Comparison of ENCODE assay signal across 2 cellular contexts in the genomic region with DNA sequence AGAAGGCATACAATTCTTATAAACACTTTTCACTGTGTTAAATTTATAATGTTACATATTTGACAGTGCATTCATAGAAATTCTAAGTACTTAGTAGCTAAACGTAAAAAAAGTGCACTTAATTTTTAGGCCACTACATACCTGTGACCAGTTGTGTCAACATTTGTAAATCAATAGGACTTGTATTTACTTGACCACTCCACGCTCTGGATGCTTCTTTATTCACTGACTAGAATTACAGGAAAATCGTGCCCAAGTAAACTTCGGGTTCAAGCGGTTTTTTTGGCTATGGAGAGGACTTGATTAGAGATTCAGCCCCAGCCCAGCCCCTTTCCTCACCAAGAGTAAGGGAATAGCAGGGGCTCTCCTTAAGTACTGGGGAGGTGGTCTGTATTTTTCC.
TF ChIP-seq lines count a peak whose summit lies in the region.

No MANE protein-coding gene starts in this region.

TF ChIP-seq in liver, 16 proteins besides CTCF, POLR2A, EP300 and RAD21 (continued from another document):
- TF ChIP-seq, protein P1, sequence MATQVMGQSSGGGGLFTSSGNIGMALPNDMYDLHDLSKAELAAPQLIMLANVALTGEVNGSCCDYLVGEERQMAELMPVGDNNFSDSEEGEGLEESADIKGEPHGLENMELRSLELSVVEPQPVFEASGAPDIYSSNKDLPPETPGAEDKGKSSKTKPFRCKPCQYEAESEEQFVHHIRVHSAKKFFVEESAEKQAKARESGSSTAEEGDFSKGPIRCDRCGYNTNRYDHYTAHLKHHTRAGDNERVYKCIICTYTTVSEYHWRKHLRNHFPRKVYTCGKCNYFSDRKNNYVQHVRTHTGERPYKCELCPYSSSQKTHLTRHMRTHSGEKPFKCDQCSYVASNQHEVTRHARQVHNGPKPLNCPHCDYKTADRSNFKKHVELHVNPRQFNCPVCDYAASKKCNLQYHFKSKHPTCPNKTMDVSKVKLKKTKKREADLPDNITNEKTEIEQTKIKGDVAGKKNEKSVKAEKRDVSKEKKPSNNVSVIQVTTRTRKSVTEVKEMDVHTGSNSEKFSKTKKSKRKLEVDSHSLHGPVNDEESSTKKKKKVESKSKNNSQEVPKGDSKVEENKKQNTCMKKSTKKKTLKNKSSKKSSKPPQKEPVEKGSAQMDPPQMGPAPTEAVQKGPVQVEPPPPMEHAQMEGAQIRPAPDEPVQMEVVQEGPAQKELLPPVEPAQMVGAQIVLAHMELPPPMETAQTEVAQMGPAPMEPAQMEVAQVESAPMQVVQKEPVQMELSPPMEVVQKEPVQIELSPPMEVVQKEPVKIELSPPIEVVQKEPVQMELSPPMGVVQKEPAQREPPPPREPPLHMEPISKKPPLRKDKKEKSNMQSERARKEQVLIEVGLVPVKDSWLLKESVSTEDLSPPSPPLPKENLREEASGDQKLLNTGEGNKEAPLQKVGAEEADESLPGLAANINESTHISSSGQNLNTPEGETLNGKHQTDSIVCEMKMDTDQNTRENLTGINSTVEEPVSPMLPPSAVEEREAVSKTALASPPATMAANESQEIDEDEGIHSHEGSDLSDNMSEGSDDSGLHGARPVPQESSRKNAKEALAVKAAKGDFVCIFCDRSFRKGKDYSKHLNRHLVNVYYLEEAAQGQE (IDR thresholded peaks at IDR 0.05): no peak
- TF ChIP-seq HNF4G (IDR thresholded peaks at IDR 0.05): no peak
- TF ChIP-seq EGR1 (IDR thresholded peaks at IDR 0.05; ENCODE audit: low read depth in 2 of 2): no peak
- peak in 1 of 2 donors; percentile 51 for TF ChIP-seq HNF4A (conservative IDR thresholded peaks at IDR 0.05)
- peak in 1 of 2 donors; percentile 48 for TF ChIP-seq RXRA (IDR thresholded peaks at IDR 0.05)
- TF ChIP-seq, protein P2, sequence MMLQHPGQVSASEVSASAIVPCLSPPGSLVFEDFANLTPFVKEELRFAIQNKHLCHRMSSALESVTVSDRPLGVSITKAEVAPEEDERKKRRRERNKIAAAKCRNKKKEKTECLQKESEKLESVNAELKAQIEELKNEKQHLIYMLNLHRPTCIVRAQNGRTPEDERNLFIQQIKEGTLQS (IDR thresholded peaks at IDR 0.05): no peak
- TF ChIP-seq TAF1 (conservative IDR thresholded peaks at IDR 0.05): no peak
- TF ChIP-seq, protein P3, sequence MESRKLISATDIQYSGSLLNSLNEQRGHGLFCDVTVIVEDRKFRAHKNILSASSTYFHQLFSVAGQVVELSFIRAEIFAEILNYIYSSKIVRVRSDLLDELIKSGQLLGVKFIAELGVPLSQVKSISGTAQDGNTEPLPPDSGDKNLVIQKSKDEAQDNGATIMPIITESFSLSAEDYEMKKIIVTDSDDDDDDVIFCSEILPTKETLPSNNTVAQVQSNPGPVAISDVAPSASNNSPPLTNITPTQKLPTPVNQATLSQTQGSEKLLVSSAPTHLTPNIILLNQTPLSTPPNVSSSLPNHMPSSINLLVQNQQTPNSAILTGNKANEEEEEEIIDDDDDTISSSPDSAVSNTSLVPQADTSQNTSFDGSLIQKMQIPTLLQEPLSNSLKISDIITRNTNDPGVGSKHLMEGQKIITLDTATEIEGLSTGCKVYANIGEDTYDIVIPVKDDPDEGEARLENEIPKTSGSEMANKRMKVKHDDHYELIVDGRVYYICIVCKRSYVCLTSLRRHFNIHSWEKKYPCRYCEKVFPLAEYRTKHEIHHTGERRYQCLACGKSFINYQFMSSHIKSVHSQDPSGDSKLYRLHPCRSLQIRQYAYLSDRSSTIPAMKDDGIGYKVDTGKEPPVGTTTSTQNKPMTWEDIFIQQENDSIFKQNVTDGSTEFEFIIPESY (IDR thresholded peaks at IDR 0.05): no peak
- TF ChIP-seq FOXA1 (IDR thresholded peaks at IDR 0.05): no peak
- no peak for TF ChIP-seq YY1 (IDR thresholded peaks at IDR 0.05)
- TF ChIP-seq SP1 (IDR thresholded peaks at IDR 0.05): peak; percentile 20
- TF ChIP-seq NR2F2 (IDR thresholded peaks at IDR 0.05): no peak
- TF ChIP-seq GABPA (IDR thresholded peaks at IDR 0.05 in 1 of 2, conservative IDR thresholded peaks at IDR 0.05 in 1 of 2): no peak
- peak; percentile 68 for TF ChIP-seq FOXA2 (IDR thresholded peaks at IDR 0.05)
- no peak for TF ChIP-seq JUND (IDR thresholded peaks at IDR 0.05)

TF ChIP-seq in GM23338, 12 proteins besides CTCF, POLR2A, EP300 and RAD21 (continued from another document):
- TF ChIP-seq, protein P4, sequence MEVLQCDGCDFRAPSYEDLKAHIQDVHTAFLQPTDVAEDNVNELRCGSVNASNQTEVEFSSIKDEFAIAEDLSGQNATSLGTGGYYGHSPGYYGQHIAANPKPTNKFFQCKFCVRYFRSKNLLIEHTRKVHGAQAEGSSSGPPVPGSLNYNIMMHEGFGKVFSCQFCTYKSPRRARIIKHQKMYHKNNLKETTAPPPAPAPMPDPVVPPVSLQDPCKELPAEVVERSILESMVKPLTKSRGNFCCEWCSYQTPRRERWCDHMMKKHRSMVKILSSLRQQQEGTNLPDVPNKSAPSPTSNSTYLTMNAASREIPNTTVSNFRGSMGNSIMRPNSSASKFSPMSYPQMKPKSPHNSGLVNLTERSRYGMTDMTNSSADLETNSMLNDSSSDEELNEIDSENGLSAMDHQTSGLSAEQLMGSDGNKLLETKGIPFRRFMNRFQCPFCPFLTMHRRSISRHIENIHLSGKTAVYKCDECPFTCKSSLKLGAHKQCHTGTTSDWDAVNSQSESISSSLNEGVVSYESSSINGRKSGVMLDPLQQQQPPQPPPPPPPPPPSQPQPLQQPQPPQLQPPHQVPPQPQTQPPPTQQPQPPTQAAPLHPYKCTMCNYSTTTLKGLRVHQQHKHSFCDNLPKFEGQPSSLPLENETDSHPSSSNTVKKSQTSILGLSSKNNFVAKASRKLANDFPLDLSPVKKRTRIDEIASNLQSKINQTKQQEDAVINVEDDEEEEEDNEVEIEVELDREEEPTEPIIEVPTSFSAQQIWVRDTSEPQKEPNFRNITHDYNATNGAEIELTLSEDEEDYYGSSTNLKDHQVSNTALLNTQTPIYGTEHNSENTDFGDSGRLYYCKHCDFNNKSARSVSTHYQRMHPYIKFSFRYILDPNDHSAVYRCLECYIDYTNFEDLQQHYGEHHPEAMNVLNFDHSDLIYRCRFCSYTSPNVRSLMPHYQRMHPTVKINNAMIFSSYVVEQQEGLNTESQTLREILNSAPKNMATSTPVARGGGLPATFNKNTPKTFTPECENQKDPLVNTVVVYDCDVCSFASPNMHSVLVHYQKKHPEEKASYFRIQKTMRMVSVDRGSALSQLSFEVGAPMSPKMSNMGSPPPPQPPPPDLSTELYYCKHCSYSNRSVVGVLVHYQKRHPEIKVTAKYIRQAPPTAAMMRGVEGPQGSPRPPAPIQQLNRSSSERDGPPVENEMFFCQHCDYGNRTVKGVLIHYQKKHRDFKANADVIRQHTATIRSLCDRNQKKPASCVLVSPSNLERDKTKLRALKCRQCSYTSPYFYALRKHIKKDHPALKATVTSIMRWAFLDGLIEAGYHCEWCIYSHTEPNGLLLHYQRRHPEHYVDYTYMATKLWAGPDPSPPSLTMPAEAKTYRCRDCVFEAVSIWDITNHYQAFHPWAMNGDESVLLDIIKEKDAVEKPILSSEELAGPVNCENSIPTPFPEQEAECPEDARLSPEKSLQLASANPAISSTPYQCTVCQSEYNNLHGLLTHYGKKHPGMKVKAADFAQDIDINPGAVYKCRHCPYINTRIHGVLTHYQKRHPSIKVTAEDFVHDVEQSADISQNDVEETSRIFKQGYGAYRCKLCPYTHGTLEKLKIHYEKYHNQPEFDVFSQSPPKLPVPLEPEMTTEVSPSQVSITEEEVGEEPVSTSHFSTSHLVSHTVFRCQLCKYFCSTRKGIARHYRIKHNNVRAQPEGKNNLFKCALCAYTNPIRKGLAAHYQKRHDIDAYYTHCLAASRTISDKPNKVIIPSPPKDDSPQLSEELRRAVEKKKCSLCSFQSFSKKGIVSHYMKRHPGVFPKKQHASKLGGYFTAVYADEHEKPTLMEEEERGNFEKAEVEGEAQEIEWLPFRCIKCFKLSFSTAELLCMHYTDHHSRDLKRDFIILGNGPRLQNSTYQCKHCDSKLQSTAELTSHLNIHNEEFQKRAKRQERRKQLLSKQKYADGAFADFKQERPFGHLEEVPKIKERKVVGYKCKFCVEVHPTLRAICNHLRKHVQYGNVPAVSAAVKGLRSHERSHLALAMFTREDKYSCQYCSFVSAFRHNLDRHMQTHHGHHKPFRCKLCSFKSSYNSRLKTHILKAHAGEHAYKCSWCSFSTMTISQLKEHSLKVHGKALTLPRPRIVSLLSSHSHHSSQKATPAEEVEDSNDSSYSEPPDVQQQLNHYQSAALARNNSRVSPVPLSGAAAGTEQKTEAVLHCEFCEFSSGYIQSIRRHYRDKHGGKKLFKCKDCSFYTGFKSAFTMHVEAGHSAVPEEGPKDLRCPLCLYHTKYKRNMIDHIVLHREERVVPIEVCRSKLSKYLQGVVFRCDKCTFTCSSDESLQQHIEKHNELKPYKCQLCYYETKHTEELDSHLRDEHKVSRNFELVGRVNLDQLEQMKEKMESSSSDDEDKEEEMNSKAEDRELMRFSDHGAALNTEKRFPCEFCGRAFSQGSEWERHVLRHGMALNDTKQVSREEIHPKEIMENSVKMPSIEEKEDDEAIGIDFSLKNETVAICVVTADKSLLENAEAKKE (CRISPR knock-in tag; IDR thresholded peaks at IDR 0.05): no peak
- TF ChIP-seq EZH2phosphoT487 (IDR thresholded peaks at IDR 0.05; ENCODE audit: unreplicated experiment) (no peak), POLR2AphosphoS5 (IDR thresholded peaks at IDR 0.05; ENCODE audit: low read depth) (no peak), ZNF331 (CRISPR knock-in tag; IDR thresholded peaks at IDR 0.05; ENCODE audit: low read depth) (no peak), JUNB (IDR thresholded peaks at IDR 0.05; ENCODE audit: unreplicated experiment) (no peak), CREB1 (CRISPR knock-in tag; IDR thresholded peaks at IDR 0.05; ENCODE audit: low read depth) (no peak), EZH2 (IDR thresholded peaks at IDR 0.05; ENCODE audit: low read depth, unreplicated experiment) (no peak)
